Comparison of ENCODE assay signal across 1 cellular context in genomic region chr2:38744399-38744780, GRCh38.
TF ChIP-seq lines count a peak whose summit lies in the region.

No MANE protein-coding gene starts in this region.

TF ChIP-seq in GM12878, 131 proteins besides CTCF, POLR2A, EP300 and RAD21:
- TF ChIP-seq POLR2AphosphoS5 (IDR thresholded peaks at IDR 0.05; ENCODE audit: low read length) (peak; percentile 74), ZNF622 (IDR thresholded peaks at IDR 0.05) (no peak), MTA2 (IDR thresholded peaks at IDR 0.05; ENCODE audit: low read depth) (peak; percentile 44; the same call in 1 of the 2 replicates)
